19 cellular contexts compared by ENCODE assay signal in genomic region chr4:8725845-8726244, GRCh38.
DNase-seq lines count a peak whose midpoint lies in the region; ATAC-seq, FAIRE-seq and TF ChIP-seq lines count a peak whose summit lies in the region.
"Had no signal": no experiment of that assay in that cellular context is flagged by ENCODE, and none has a peak within 500 bp of the region (broad histone marks: within the 10 kb centered on the region; RNA-seq: fewer than 3 reads in every experiment).

No MANE protein-coding gene starts in this region.

- H3K27ac Mint-ChIP-seq in CD14-positive monocyte (no peak overlapping the region), GM23338 (no peak overlapping the region)

- no peak for TF ChIP-seq EP300 in stomach (IDR thresholded peaks at IDR 0.05)

- no peak for FAIRE-seq in GM12891 (lab: Jason Lieb, UNC)
- FAIRE-seq: GM12892, RCC 7860 had no signal

- no peak overlapping the region for H2AK5ac ChIP-seq in mesendoderm (ENCODE audit: low read length)

- H3F3A ChIP-seq in GM23338 (replicated peaks; ENCODE audit: low read depth) = no peaks in the 10 kb centered on the region

- no peak overlapping the region for H2BK5ac ChIP-seq in mesendoderm (ENCODE audit: low read length)

- H3K4me2 ChIP-seq in OCI-LY3 (ENCODE audit: low read length) (0 out of 2 replicates have a peak overlapping the region, but pooled peaks have one; percentile 23), mesendoderm (ENCODE audit: low read length) (no peak overlapping the region), GM23338 (no peak overlapping the region)
- H3K4me2 ChIP-seq: KMS-11 had no signal

- H3K9ac ChIP-seq in OCI-LY3 (ENCODE audit: low read length) (no peak overlapping the region), mesendoderm (ENCODE audit: low read length) (no peak overlapping the region)
- H3K9ac ChIP-seq: KMS-11 had no signal

- H3K23ac ChIP-seq in mesendoderm (ENCODE audit: low read length) = no peak overlapping the region

- H3K4ac ChIP-seq in mesendoderm (ENCODE audit: low read depth, low read length) = no peak overlapping the region

- peaks cover 55% of the 10 kb centered on the region for H3K4me1 ChIP-seq in OCI-LY3 (ENCODE audit: low read length)
- no peaks in the 10 kb centered on the region for H3K4me1 ChIP-seq in mesendoderm (ENCODE audit: control insufficient read depth, low read depth, low read length)
- peaks cover 0 to 9% (median 3%) of the 10 kb centered on the region in 4 donors for H3K4me1 ChIP-seq in stomach
- H3K4me1 ChIP-seq in GM23338 (ENCODE audit: insufficient read depth) = no peaks in the 10 kb centered on the region

- H3K9me3 Mint-ChIP-seq in CD14-positive monocyte (peaks cover 0 to 2% (median 0%) of the 10 kb centered on the region in 7 donors), GM23338 (no peaks in the 10 kb centered on the region; the same call in 2 of the 3 replicates)

- H4K5ac ChIP-seq in mesendoderm (ENCODE audit: low read length) = no peak overlapping the region

- H3K27ac ChIP-seq in OCI-LY3 (ENCODE audit: low read length) = no peak overlapping the region
- H3K27ac ChIP-seq in mesendoderm (ENCODE audit: low read depth, low read length) = no peak overlapping the region
- no peak overlapping the region for H3K27ac ChIP-seq in stomach
- H3K27ac ChIP-seq in GM23338 (ENCODE audit: low read depth) = no peak overlapping the region
- H3K27ac ChIP-seq: KMS-11 had no signal

- H3K36me3 Mint-ChIP-seq in CD14-positive monocyte (no peaks in the 10 kb centered on the region), GM23338 (ENCODE audit: low read depth) (no peaks in the 10 kb centered on the region)

- H3K4me1 Mint-ChIP-seq in CD14-positive monocyte (peaks cover 2% of the 10 kb centered on the region), GM23338 (peaks cover 10% of the 10 kb centered on the region)

- WGBS in mesendoderm (ENCODE audit: extremely low coverage, insufficient coverage, low lambda C conversion rate) = no CpG with 5 or more reads among the region's 10 CpGs
- WGBS in stomach, 5 donors = 65 to 79% (median 72%) methylated on average over 6 to 10 of the region's 10 CpGs

- H3K4me3 ChIP-seq in OCI-LY3 (ENCODE audit: low read length) = no peak overlapping the region
- no peak overlapping the region for H3K4me3 ChIP-seq in mesendoderm (ENCODE audit: low read length)
- H3K4me3 ChIP-seq in stomach = no peak overlapping the region
- H3K4me3 ChIP-seq in GM23338 = no peak overlapping the region

- TF ChIP-seq POLR2A in stomach (IDR thresholded peaks at IDR 0.05) (no peak), GM12891 (IDR thresholded peaks at IDR 0.05; ENCODE audit: low read depth, low read length) (no peak)

- H3K36me3 ChIP-seq in OCI-LY3 (replicated peaks; ENCODE audit: low read depth, low read length) = no peaks in the 10 kb centered on the region
- no peaks in the 10 kb centered on the region for H3K36me3 ChIP-seq in mesendoderm (ENCODE audit: control insufficient read depth, insufficient read depth, low read length)
- H3K36me3 ChIP-seq in stomach = no peaks in the 10 kb centered on the region
- H3K36me3 ChIP-seq in GM23338 (ENCODE audit: insufficient read depth) = no peaks in the 10 kb centered on the region

- no peak overlapping the region for H3K4me3 Mint-ChIP-seq in CD14-positive monocyte
- H3K4me3 Mint-ChIP-seq in GM23338 = no peak overlapping the region

- intact Hi-C loops in CD14-positive monocyte (cut with micrococcal nuclease) = no loop called here
- intact Hi-C loops in stomach (cut with DNase I; ENCODE audit: low total_unique reads) = no loop called here

- H3K56ac ChIP-seq in mesendoderm (ENCODE audit: low read length) = peak overlapping the region; percentile 31

- DNase-seq in CD14-positive monocyte (ENCODE audit: low spot score) (peak; percentile 47), mesendoderm (no peak), stomach (peak; percentile 17), GM23338 (ENCODE audit: low spot score) (no peak), iPS-NIHi11 (ENCODE audit: low spot score) (no peak), GM12891 (ENCODE audit: insufficient read length, low spot score) (no peak)
- DNase-seq: AML-193, COR-L47, GF-D8, GOT3, NCI-H1092, NCI-H146, NCI-H2081, NCI-H510A, NCI-H82 had no signal

- no peak overlapping the region for H2BK15ac ChIP-seq in mesendoderm (replicated peaks; ENCODE audit: low read depth)

- H2AFZ ChIP-seq in OCI-LY3 (ENCODE audit: low read depth, low read length) (no peak overlapping the region), GM23338 (no peak overlapping the region)

- H3K79me2 ChIP-seq in OCI-LY3 (ENCODE audit: low read length) (no peaks in the 10 kb centered on the region), mesendoderm (ENCODE audit: control insufficient read depth, insufficient read depth, low read length) (no peaks in the 10 kb centered on the region), GM23338 (replicated peaks; ENCODE audit: insufficient read depth) (no peaks in the 10 kb centered on the region)

- H2BK120ac ChIP-seq in mesendoderm (ENCODE audit: low read depth, low read length) = no peak overlapping the region

- no peaks in the 10 kb centered on the region for H3K27me3 ChIP-seq in OCI-LY3 (ENCODE audit: low read depth, low read length)
- no peaks in the 10 kb centered on the region for H3K27me3 ChIP-seq in mesendoderm (ENCODE audit: insufficient read depth, low read length, poor library complexity)
- H3K27me3 ChIP-seq in stomach = peaks cover 0 to 66% (median 24%) of the 10 kb centered on the region in 3 donors
- H3K27me3 ChIP-seq in GM23338 (ENCODE audit: insufficient read depth) = no peaks in the 10 kb centered on the region

- H3K18ac ChIP-seq in mesendoderm (ENCODE audit: low read length) = no peak overlapping the region

- no peak for ATAC-seq in GM23338

- no peak overlapping the region for H4K8ac ChIP-seq in mesendoderm (ENCODE audit: low read depth, low read length)

- peaks cover 6 to 9% (median 7%) of the 10 kb centered on the region in 3 donors for H3K27me3 Mint-ChIP-seq in CD14-positive monocyte (ENCODE audit: low read depth in 3 of 3)
- H3K27me3 Mint-ChIP-seq in GM23338 (ENCODE audit: insufficient read depth, low read depth, poor library complexity) = peaks cover 10% of the 10 kb centered on the region

- H3K79me1 ChIP-seq in mesendoderm (ENCODE audit: low read length) = no peaks in the 10 kb centered on the region

- no peak for TF ChIP-seq CTCF in CD14-positive monocyte (IDR thresholded peaks at IDR 0.05)
- TF ChIP-seq CTCF in OCI-LY3 (IDR thresholded peaks at IDR 0.05; ENCODE audit: low read depth, low read length) = no peak
- no peak for TF ChIP-seq CTCF in stomach (IDR thresholded peaks at IDR 0.05)
- no peak for TF ChIP-seq CTCF in GM23338 (conservative IDR thresholded peaks at IDR 0.05; ENCODE audit: low read depth in 2 of 2)

- H4K20me1 ChIP-seq in OCI-LY3 (ENCODE audit: insufficient read depth, low read length) = no peaks in the 10 kb centered on the region
- 0 out of 2 replicates have a peak, but pooled peaks cover 3% of the 10 kb centered on the region for H4K20me1 ChIP-seq in GM23338 (replicated peaks; ENCODE audit: insufficient read depth)

- H3K9me2 ChIP-seq in GM23338 (ENCODE audit: insufficient read depth) = no peaks in the 10 kb centered on the region

- H3K9me3 ChIP-seq in OCI-LY3 (ENCODE audit: insufficient read depth, low read length) = no peaks in the 10 kb centered on the region
- H3K9me3 ChIP-seq in stomach = no peaks in the 10 kb centered on the region

TF ChIP-seq in GM23338, 12 proteins besides CTCF, POLR2A, EP300 and RAD21 (continues in another document):
- TF ChIP-seq STAT1 (IDR thresholded peaks at IDR 0.05; ENCODE audit: unreplicated experiment) (no peak), EZH2 (IDR thresholded peaks at IDR 0.05; ENCODE audit: low read depth, unreplicated experiment) (no peak)

TF ChIP-seq in GM12891, 5 proteins besides CTCF, POLR2A, EP300 and RAD21:
- no peak for TF ChIP-seq POLR2AphosphoS5 (IDR thresholded peaks at IDR 0.05; ENCODE audit: low read depth, low read length)
- no peak for TF ChIP-seq POU2F2 (IDR thresholded peaks at IDR 0.05; ENCODE audit: low read depth, low read length)
- no peak for TF ChIP-seq PAX5 (IDR thresholded peaks at IDR 0.05; ENCODE audit: insufficient read depth, low read length, severe bottlenecking)
- TF ChIP-seq SPI1 (IDR thresholded peaks at IDR 0.05; ENCODE audit: low read depth, low read length) = no peak
- TF ChIP-seq TAF1 (IDR thresholded peaks at IDR 0.05; ENCODE audit: low read depth, low read length) = no peak

Comparison
In these comparisons a context has a peak if more than half of its experiments do, and no peak if none do; other contexts are left out.
1. DNase-seq: peak in CD14-positive monocyte (single experiment) and stomach (single experiment); none in mesendoderm (single experiment), GM23338 (single experiment), iPS-NIHi11 (single experiment) and GM12891 (single experiment).